In genomic region chr4:99087887-99088484, GRCh38 we compare ENCODE assay signal across 8 cellular contexts. TPM values are rescaled to one million over a fixed set of nuclear protein-coding genes. Genes with fewer than 3 reads are reported as not detected.
A peak's percentile ranks its signal among the peaks of the same experiment; 100 is the strongest.
DNase-seq lines count a peak whose midpoint lies in the region; ATAC-seq, FAIRE-seq and TF ChIP-seq lines count a peak whose summit lies in the region.

No MANE protein-coding gene starts in this region.

- intact Hi-C loops in activated T-helper 2 cell treated with anti-CD3 and anti-CD28 coated beads, Interferon-gamma antibody, Interleukin-2, Interleukin-4, amounts not matched to agents 10 μg/mL and 5 μg/mL and 100 μg/mL, durations not matched to agents 14 hours and 24 hours and 36 hours (cut with micrococcal nuclease): loop anchor here (1.0 to 10.0 kb wide), 6 partner anchors 93 to 945 kb away; partner anchors contain the start of genes DNAJB14, EIF4E, METAP1 and STPG2

- peaks cover 3% of the 10 kb centered on the region for H3K27me3 Mint-ChIP-seq in activated T-helper 2 cell treated with anti-CD3 and anti-CD28 coated beads, Interferon-gamma antibody, Interleukin-2, Interleukin-4, amounts not matched to agents 10 μg/mL and 5 μg/mL and 100 μg/mL, durations not matched to agents 14 hours and 24 hours and 36 hours (ENCODE audit: low read depth)
- no peaks in the 10 kb centered on the region for H3K27me3 Mint-ChIP-seq in neural crest cell (ENCODE audit: low read depth)

- peak; percentile 76 for DNase-seq in AG08396 (ENCODE audit: low spot score)
- peak; percentile 20 for DNase-seq in GM12891 (ENCODE audit: insufficient read length, low spot score)
- DNase-seq in NCI-H1694 (lab: John Stamatoyannopoulos, UW): peak; percentile 10
- DNase-seq in activated T-helper 2 cell treated with anti-CD3 and anti-CD28 coated beads, Interferon-gamma antibody, Interleukin-2, Interleukin-4, amounts not matched to agents 10 μg/mL and 5 μg/mL and 100 μg/mL, durations not matched to agents 14 hours and 24 hours and 36 hours (ENCODE audit: low spot score): no peak
- peak; percentile 47 to 57 for DNase-seq in frontal cortex (ENCODE audit: low spot score in 2 of 2)
- peak; percentile 26 for DNase-seq in neural crest cell (ENCODE audit: low read depth, low spot score)
- DNase-seq in 8988T: no peak

- peaks cover 27% of the 10 kb centered on the region for H3K4me1 Mint-ChIP-seq in activated T-helper 2 cell treated with anti-CD3 and anti-CD28 coated beads, Interferon-gamma antibody, Interleukin-2, Interleukin-4, amounts not matched to agents 10 μg/mL and 5 μg/mL and 100 μg/mL, durations not matched to agents 14 hours and 24 hours and 36 hours (ENCODE audit: low read depth)
- H3K4me1 Mint-ChIP-seq in neural crest cell: peaks cover 56% of the 10 kb centered on the region

- H3K36me3 Mint-ChIP-seq in activated T-helper 2 cell treated with anti-CD3 and anti-CD28 coated beads, Interferon-gamma antibody, Interleukin-2, Interleukin-4, amounts not matched to agents 10 μg/mL and 5 μg/mL and 100 μg/mL, durations not matched to agents 14 hours and 24 hours and 36 hours (ENCODE audit: low read depth): peaks cover 22% of the 10 kb centered on the region
- H3K36me3 Mint-ChIP-seq in neural crest cell (ENCODE audit: low read depth): peaks cover 5% of the 10 kb centered on the region

- FAIRE-seq in GM12891 (lab: Jason Lieb, UNC): no peak
- no peak for FAIRE-seq in frontal cortex (lab: Jason Lieb, UNC)

- peak overlapping the region; percentile 95 for H3K4me3 Mint-ChIP-seq in activated T-helper 2 cell treated with anti-CD3 and anti-CD28 coated beads, Interferon-gamma antibody, Interleukin-2, Interleukin-4, amounts not matched to agents 10 μg/mL and 5 μg/mL and 100 μg/mL, durations not matched to agents 14 hours and 24 hours and 36 hours (ENCODE audit: low read depth)
- H3K4me3 Mint-ChIP-seq in neural crest cell: peak overlapping the region; percentile 92

- peak; percentile 14 for ATAC-seq in HG02763 (IDR thresholded peaks at IDR 0.05; ENCODE audit: unreplicated experiment)

- TF ChIP-seq POLR2A in GM12891 (IDR thresholded peaks at IDR 0.05; ENCODE audit: low read depth, low read length): no peak

- no peaks in the 10 kb centered on the region for H3K9me3 Mint-ChIP-seq in activated T-helper 2 cell treated with anti-CD3 and anti-CD28 coated beads, Interferon-gamma antibody, Interleukin-2, Interleukin-4, amounts not matched to agents 10 μg/mL and 5 μg/mL and 100 μg/mL, durations not matched to agents 14 hours and 24 hours and 36 hours
- no peaks in the 10 kb centered on the region for H3K9me3 Mint-ChIP-seq in neural crest cell

- TF ChIP-seq CTCF in neural crest cell (conservative IDR thresholded peaks at IDR 0.05): no peak

- H3K27ac Mint-ChIP-seq in activated T-helper 2 cell treated with anti-CD3 and anti-CD28 coated beads, Interferon-gamma antibody, Interleukin-2, Interleukin-4, amounts not matched to agents 10 μg/mL and 5 μg/mL and 100 μg/mL, durations not matched to agents 14 hours and 24 hours and 36 hours: peak overlapping the region; percentile 92
- peak overlapping the region; percentile 99 for H3K27ac Mint-ChIP-seq in neural crest cell (ENCODE audit: unreplicated experiment)

TF ChIP-seq in GM12891, 5 proteins besides CTCF, POLR2A, EP300 and RAD21:
- TF ChIP-seq POLR2AphosphoS5 (IDR thresholded peaks at IDR 0.05; ENCODE audit: low read depth, low read length): no peak
- TF ChIP-seq TAF1 (IDR thresholded peaks at IDR 0.05; ENCODE audit: low read depth, low read length): no peak
- no peak for TF ChIP-seq POU2F2 (IDR thresholded peaks at IDR 0.05; ENCODE audit: low read depth, low read length)
- no peak for TF ChIP-seq PAX5 (IDR thresholded peaks at IDR 0.05; ENCODE audit: insufficient read depth, low read length, severe bottlenecking)
- TF ChIP-seq SPI1 (IDR thresholded peaks at IDR 0.05; ENCODE audit: low read depth, low read length): no peak
TF ChIP-seq in GM12891: peak in this region for 0.

RNA-seq across cellular contexts. Expression of gene ADH5, which starts 0.6 kb away (rescaled TPM):
- 85.2 TPM for polyA plus RNA-seq in GM12891 (2012; ENCODE audit: low read depth, missing spikeins)
- 93.8 and 98.6 TPM in 2 replicates for total RNA-seq in activated T-helper 2 cell treated with anti-CD3 and anti-CD28 coated beads, Interferon-gamma antibody, Interleukin-2, Interleukin-4, amounts not matched to agents 10 μg/mL and 5 μg/mL and 100 μg/mL, durations not matched to agents 14 hours and 24 hours and 36 hours
- total RNA-seq in frontal cortex: 113 TPM
- total RNA-seq in neural crest cell: 252 and 256 TPM in 2 replicates

RNA-seq across cellular contexts. Expression of gene ADH4, which starts 56.1 kb away (rescaled TPM):
- polyA plus RNA-seq in GM12891 (2012; ENCODE audit: low read depth, missing spikeins): not detected
- not detected in 2 replicates for total RNA-seq in activated T-helper 2 cell treated with anti-CD3 and anti-CD28 coated beads, Interferon-gamma antibody, Interleukin-2, Interleukin-4, amounts not matched to agents 10 μg/mL and 5 μg/mL and 100 μg/mL, durations not matched to agents 14 hours and 24 hours and 36 hours
- total RNA-seq in frontal cortex (not detected), neural crest cell (not detected in 2 replicates)

Comparison
In these comparisons a context has a peak if more than half of its experiments do, and no peak if none do; other contexts are left out.
1. DNase-seq: peak in AG08396 (single experiment), GM12891 (single experiment), NCI-H1694 (single experiment), frontal cortex (2 of 2) and neural crest cell (single experiment); none in activated T-helper 2 cell treated with anti-CD3 and anti-CD28 coated beads, Interferon-gamma antibody, Interleukin-2, Interleukin-4, amounts not matched to agents 10 μg/mL and 5 μg/mL and 100 μg/mL, durations not matched to agents 14 hours and 24 hours and 36 hours (single experiment) and 8988T (single experiment).